Comparison of ENCODE assay signal across 2 cellular contexts in the genomic region with DNA sequence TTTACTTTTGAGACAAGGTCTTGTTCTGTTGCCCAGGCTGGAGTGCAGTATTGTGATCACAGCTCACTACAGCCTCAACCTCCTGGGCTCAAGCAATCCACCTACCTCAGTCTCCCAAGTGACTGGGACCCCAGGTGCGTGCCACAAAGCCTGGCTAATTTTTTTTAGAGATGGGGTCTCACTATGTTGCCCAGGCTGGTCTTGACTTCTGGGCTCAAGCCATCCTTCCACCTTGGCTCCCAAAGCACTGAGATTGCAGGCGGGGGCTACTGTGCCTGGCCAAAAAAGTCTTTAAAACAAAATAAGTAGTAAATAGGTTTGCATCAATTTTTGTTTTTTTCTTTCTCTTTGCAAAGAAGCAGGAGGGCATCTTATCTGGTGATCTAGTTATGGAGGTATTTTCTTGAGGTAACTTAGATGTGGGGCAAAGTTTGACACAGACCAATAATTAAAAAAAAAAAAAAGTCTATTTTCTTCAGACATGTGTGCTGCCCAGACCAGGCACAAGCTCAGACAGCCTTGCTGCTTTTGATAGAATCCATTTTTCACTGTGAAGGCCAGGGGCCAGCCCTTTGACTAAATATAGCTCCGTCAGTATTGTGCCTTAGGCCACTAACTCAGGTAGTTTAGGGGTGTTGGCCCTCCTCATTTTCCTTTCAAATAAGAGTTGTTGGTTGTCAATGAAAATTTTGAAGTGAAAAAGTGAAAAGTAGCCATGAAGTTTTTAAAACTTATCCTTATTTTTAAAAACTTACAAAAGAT.
TF ChIP-seq lines count a peak whose summit lies in the region.

No MANE protein-coding gene starts in this region.

TF ChIP-seq in SK-N-SH, 30 proteins besides CTCF, POLR2A, EP300 and RAD21 (continued from another document):
- TF ChIP-seq, protein P1, sequence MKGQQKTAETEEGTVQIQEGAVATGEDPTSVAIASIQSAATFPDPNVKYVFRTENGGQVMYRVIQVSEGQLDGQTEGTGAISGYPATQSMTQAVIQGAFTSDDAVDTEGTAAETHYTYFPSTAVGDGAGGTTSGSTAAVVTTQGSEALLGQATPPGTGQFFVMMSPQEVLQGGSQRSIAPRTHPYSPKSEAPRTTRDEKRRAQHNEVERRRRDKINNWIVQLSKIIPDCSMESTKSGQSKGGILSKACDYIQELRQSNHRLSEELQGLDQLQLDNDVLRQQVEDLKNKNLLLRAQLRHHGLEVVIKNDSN (IDR thresholded peaks at IDR 0.05; ENCODE audit: borderline replicate concordance, low read depth) = no peak
- no peak for TF ChIP-seq MEF2A (IDR thresholded peaks at IDR 0.05; ENCODE audit: borderline replicate concordance, low read depth)
- no peak for TF ChIP-seq TAF1 (IDR thresholded peaks at IDR 0.05; ENCODE audit: borderline replicate concordance, low read depth, low read length)
- no peak for TF ChIP-seq GATA2 (CRISPR knock-in tag; IDR thresholded peaks at IDR 0.05)
- no peak for TF ChIP-seq RXRA (IDR thresholded peaks at IDR 0.05; ENCODE audit: borderline replicate concordance, low read depth)
- no peak for TF ChIP-seq SIN3A (IDR thresholded peaks at IDR 0.05; ENCODE audit: borderline replicate concordance, low read depth, low read length)
- no peak for TF ChIP-seq CHD2 (IDR thresholded peaks at IDR 0.05; ENCODE audit: low read length, partially characterized antibody)
- TF ChIP-seq FOXM1 (IDR thresholded peaks at IDR 0.05; ENCODE audit: low read depth) = no peak
- TF ChIP-seq, protein P2, sequence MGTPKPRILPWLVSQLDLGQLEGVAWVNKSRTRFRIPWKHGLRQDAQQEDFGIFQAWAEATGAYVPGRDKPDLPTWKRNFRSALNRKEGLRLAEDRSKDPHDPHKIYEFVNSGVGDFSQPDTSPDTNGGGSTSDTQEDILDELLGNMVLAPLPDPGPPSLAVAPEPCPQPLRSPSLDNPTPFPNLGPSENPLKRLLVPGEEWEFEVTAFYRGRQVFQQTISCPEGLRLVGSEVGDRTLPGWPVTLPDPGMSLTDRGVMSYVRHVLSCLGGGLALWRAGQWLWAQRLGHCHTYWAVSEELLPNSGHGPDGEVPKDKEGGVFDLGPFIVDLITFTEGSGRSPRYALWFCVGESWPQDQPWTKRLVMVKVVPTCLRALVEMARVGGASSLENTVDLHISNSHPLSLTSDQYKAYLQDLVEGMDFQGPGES (IDR thresholded peaks at IDR 0.05; ENCODE audit: low read depth, low read length) = no peak
- TF ChIP-seq POLR2AphosphoS5 (IDR thresholded peaks at IDR 0.05; ENCODE audit: low read depth, low read length) = no peak
- TF ChIP-seq FOSL2 (IDR thresholded peaks at IDR 0.05; ENCODE audit: borderline replicate concordance, low read depth) = no peak

TF ChIP-seq in SK-N-SH treated with all-trans-retinoic acid at 6 μM for 48 hours, 23 proteins besides CTCF, POLR2A, EP300 and RAD21 (continued from another document):
- no peak for TF ChIP-seq BACH2 (CRISPR knock-in tag; IDR thresholded peaks at IDR 0.05; ENCODE audit: borderline replicate concordance)
- no peak for TF ChIP-seq ZFP30 (CRISPR knock-in tag; IDR thresholded peaks at IDR 0.05)
TF ChIP-seq in SK-N-SH treated with all-trans-retinoic acid at 6 μM for 48 hours: peak in this region for 0.
